Comparison of ENCODE assay signal across 8 cellular contexts in the genomic region with DNA sequence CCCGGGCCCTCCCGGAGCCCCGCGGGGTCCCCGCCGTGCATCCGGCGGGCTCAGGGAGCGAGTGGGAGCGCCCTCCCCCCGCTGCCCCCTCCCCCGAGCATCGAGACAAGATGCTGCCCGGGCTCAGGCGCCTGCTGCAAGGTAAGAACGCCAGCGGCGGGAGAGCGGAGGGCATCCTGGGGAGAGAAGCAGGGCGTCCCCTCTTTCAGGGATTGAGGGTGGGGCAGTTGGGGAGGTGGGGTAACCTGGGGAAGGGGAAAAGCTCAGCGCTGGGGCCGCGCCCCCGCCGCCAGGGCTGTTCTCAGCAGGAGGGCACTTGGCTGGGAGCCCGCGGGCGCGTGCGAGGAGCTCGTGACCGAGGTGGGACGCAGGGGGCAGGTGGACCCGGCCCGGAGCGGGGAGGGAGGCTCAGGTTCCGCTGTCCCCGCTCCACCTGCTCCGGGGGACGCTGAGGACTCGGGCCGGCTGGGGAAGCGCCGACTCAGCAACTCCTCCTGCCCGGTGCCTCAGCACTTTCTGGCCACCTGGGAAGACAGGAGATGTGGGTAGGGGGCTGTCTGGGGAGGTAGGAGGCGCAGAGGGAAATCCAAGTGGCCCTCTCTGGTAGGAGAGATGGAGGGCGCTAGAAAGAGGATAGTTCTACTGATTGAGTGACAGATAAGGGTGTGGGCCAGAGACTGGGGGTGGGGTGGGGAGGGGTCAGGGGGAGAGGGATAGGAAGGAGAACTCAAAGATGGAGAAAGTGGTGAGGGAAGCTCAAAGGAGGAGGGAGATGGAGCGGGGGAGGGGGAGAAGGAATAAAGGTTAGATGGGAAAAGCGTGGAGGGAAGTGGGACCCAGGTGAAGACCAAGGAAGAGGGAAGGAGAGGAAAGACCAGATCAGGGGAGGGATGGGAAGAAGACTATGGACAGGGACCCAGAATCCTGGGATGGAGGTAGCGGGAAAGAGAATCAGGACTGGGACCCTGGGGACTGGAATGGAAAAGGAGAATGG. TPM values are rescaled to one million over a fixed set of nuclear protein-coding genes. Genes with fewer than 3 reads are reported as not detected.
DNase-seq lines count a peak whose midpoint lies in the region; ATAC-seq, FAIRE-seq and TF ChIP-seq lines count a peak whose summit lies in the region.

No MANE protein-coding gene starts in this region.

- FAIRE-seq in urothelium cell line (lab: Jason Lieb, UNC), result no peak

- H3K36me3 ChIP-seq in heart right ventricle, result no peaks in the 10 kb centered on the region
- H3K36me3 ChIP-seq in left lung, result no peaks in the 10 kb centered on the region

- TF ChIP-seq CTCF in heart right ventricle (IDR thresholded peaks at IDR 0.05) (no peak), WI38 (IDR thresholded peaks at IDR 0.05; ENCODE audit: low read depth, low read length) (no peak), left lung (IDR thresholded peaks at IDR 0.05) (no peak)

- no peaks in the 10 kb centered on the region for H3K9me3 ChIP-seq in heart right ventricle
- H3K9me3 ChIP-seq in left lung, result no peaks in the 10 kb centered on the region

- H3K4me3 ChIP-seq in heart right ventricle (peak overlapping the region; percentile 11 to 57 (median 50)), WI38 (ENCODE audit: low read depth, low read length) (peak overlapping the region; percentile 49), left lung (peak overlapping the region; percentile 29 to 47)

- H3K4me1 ChIP-seq in heart right ventricle, result peaks cover 4 to 42% (median 35%) of the 10 kb centered on the region in 9 donors
- H3K4me1 ChIP-seq in left lung, result peaks cover 25 to 44% of the 10 kb centered on the region in 2 donors

- DNase-seq in heart right ventricle (no peak), cardiac septum (ENCODE audit: low spot score) (no peak), left lung (peak in 1 of 2 donors; percentile 84), urothelium cell line (ENCODE audit: low spot score) (peak; percentile 30), inferior parietal cortex (ENCODE audit: extremely low spot score) (no peak), NCI-H226 (no peak)

- 5 to 8% methylated on average over 49 to 50 of the region's 50 CpGs for WGBS in heart right ventricle, 2 donors

- H3K27ac ChIP-seq in heart right ventricle, result peak overlapping the region in 2 of 10 donors; percentile 9 to 16
- H3K27ac ChIP-seq in left lung, result no peak overlapping the region

- no peak for ATAC-seq in heart right ventricle
- no peak for ATAC-seq in left lung
- no peak for ATAC-seq in GM18511 (IDR thresholded peaks at IDR 0.05; ENCODE audit: unreplicated experiment)

- H3K27me3 ChIP-seq in heart right ventricle (peaks cover 13 to 76% (median 50%) of the 10 kb centered on the region in 7 donors), left lung (peaks cover 11 to 57% of the 10 kb centered on the region in 2 donors)

- intact Hi-C loops in heart right ventricle (cut with DNase I) (loop anchor here in 1 of 10 donors (10.0 kb wide), 1 partner anchor 1054 kb away; no protein-coding TSS in a partner anchor), cardiac septum (cut with DNase I) (no loop called here), left lung (cut with DNase I) (no loop called here)

RNA-seq across cellular contexts. Expression of gene RTN4RL2, which starts 0.7 kb away (rescaled TPM):
- total RNA-seq in heart right ventricle (1 to 10 TPM in 3 of 10 donors, under 1 TPM in 7; 0.33 to 1.5 (median 0.87) TPM), cardiac septum (0.73 TPM), left lung (1 to 10 TPM; 2.5 to 4.8 TPM)
- 1 to 10 TPM in 1 of 2 donors, under 1 TPM in 1; 0.88 to 1.3 TPM for polyA plus RNA-seq in heart right ventricle

RNA-seq across cellular contexts. Expression of gene SLC43A3, which starts 34.1 kb away (rescaled TPM):
- 10 to 100 TPM; 12.1 to 36.2 (median 19.8) TPM for total RNA-seq in heart right ventricle
- polyA plus RNA-seq in heart right ventricle, result 10 to 100 TPM; 16.6 to 24.7 TPM
- 26.7 TPM for total RNA-seq in cardiac septum
- total RNA-seq in left lung, result 100 to 1,000 TPM in 1 of 2 donors, 10 to 100 TPM in 1; 95.6 to 185 TPM

RNA-seq across cellular contexts. Expression of gene SLC43A1, which starts 54.4 kb away (rescaled TPM):
- total RNA-seq in heart right ventricle (1 to 10 TPM; 3.4 to 8.9 (median 4.7) TPM), cardiac septum (2.0 TPM), left lung (10 to 100 TPM; 11.8 to 25.3 TPM)
- 10 to 100 TPM in 1 of 2 donors, 1 to 10 TPM in 1; 6.7 to 16.5 TPM for polyA plus RNA-seq in heart right ventricle
